ENCODE assay signal across 8 cellular contexts in the genomic region with DNA sequence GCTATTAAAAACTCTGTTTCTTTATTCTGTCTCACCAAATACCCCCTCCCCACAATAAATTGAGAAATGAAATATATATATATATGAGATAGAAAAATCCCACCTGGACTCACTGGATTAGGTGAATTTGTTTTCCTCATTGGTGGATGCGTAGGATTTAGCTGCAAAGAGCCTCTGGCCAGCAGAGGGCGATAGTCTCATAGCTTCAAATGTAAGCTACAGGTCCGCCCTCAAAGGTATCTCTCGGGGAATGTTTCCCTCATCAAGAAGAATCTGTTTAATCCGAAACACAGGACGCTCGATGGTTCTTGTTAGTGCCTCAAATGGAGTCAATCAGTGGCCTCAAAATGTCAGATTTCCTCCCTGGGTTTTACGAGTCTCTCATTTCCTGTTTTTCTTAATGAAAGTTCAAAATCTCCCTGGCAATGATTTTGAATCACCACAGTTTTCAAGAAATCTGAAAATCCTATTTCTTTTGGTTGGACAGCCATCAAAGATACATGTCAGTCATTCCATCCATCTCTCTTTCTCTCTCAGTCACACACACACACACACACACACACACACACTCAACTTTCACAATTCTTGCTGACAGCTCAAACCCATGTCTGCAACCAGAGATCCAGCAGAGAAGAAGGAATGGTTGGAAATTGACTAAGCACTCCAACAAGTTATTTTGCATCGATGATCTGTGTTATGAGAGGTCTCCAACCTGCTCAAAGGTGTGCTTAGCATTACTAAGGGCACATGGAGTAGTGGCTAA. TPM values are rescaled to one million over a fixed set of nuclear protein-coding genes. Genes with fewer than 3 reads are reported as not detected.
DNase-seq lines count a peak whose midpoint lies in the region; ATAC-seq and TF ChIP-seq lines count a peak whose summit lies in the region.

No MANE protein-coding gene starts in this region.

- H3K14ac ChIP-seq in H9 (ENCODE audit: insufficient read depth, low read length), result no peak overlapping the region

- peaks cover 6 to 11% (median 9%) of the 10 kb centered on the region in 4 donors for H3K4me1 Mint-ChIP-seq in CD4-positive, CD25-positive, alpha-beta regulatory T cell
- H3K4me1 Mint-ChIP-seq in H9, result peaks cover 17 to 20% of the 10 kb centered on the region in 2 experiments
- H3K4me1 Mint-ChIP-seq in chondrocyte (ENCODE audit: low read depth), result peaks cover 5% of the 10 kb centered on the region

- no peak overlapping the region for H2BK12ac ChIP-seq in H9 (ENCODE audit: insufficient read length, low read depth, low read length)

- H3K56ac ChIP-seq in H9 (ENCODE audit: insufficient read length, low read depth, low read length), result no peak overlapping the region

- no peaks in the 10 kb centered on the region for H3K36me3 Mint-ChIP-seq in CD4-positive, CD25-positive, alpha-beta regulatory T cell
- H3K36me3 Mint-ChIP-seq in H9 (ENCODE audit: insufficient read depth in 1 of 3, low read depth in 3 of 3), result no peaks in the 10 kb centered on the region
- H3K36me3 Mint-ChIP-seq in chondrocyte (ENCODE audit: low read depth), result no peaks in the 10 kb centered on the region

- no peaks in the 10 kb centered on the region for H3K79me1 ChIP-seq in H9 (ENCODE audit: insufficient read depth, low read depth, low read length, poor library complexity, severe bottlenecking)

- no peak overlapping the region for H4K8ac ChIP-seq in H9 (replicated peaks; ENCODE audit: insufficient read length, low read depth, low read length)

- H4K91ac ChIP-seq in H9 (ENCODE audit: insufficient read length, low read depth, low read length), result no peak overlapping the region

- H3T11ph ChIP-seq in H9 (ENCODE audit: low read length), result no peak overlapping the region

- H3K4ac ChIP-seq in H9 (ENCODE audit: low read depth, low read length), result no peak overlapping the region

- H3K18ac ChIP-seq in H9 (ENCODE audit: insufficient read length, low read depth, low read length), result no peak overlapping the region

- peak overlapping the region; percentile 13 to 64 (median 17) for H3K27ac Mint-ChIP-seq in CD4-positive, CD25-positive, alpha-beta regulatory T cell
- no peak overlapping the region for H3K27ac Mint-ChIP-seq in H9
- no peak overlapping the region for H3K27ac Mint-ChIP-seq in chondrocyte (ENCODE audit: unreplicated experiment)

- H3K4me2 ChIP-seq in H9 (ENCODE audit: insufficient read depth, insufficient read length, low read length), result no peak overlapping the region

- peaks cover 12% of the 10 kb centered on the region for H3K27me3 ChIP-seq in CD4-positive, CD25-positive, alpha-beta regulatory T cell (ENCODE audit: control insufficient read depth, insufficient read depth, low read length)
- H3K27me3 ChIP-seq in H9 (ENCODE audit: insufficient read depth, low read length), result no peaks in the 10 kb centered on the region

- H3K4me3 Mint-ChIP-seq in CD4-positive, CD25-positive, alpha-beta regulatory T cell, result peak overlapping the region in 1 of 4 donors; percentile 25
- H3K4me3 Mint-ChIP-seq in H9, result no peak overlapping the region
- H3K4me3 Mint-ChIP-seq in chondrocyte (ENCODE audit: unreplicated experiment), result no peak overlapping the region

- TF ChIP-seq CTCF in H9 (conservative IDR thresholded peaks at IDR 0.05) (peak; percentile 93), chondrocyte (IDR thresholded peaks at IDR 0.05) (peak; percentile 97), lower leg skin (IDR thresholded peaks at IDR 0.05) (no peak)

- H3K9me3 ChIP-seq in CD4-positive, CD25-positive, alpha-beta regulatory T cell (ENCODE audit: control insufficient read depth in 2 of 2, low read length in 2 of 2), result no peaks in the 10 kb centered on the region
- no peaks in the 10 kb centered on the region for H3K9me3 ChIP-seq in H9 (ENCODE audit: control insufficient read depth, low read depth, low read length)

- H3K23ac ChIP-seq in H9 (ENCODE audit: insufficient read length, low read depth, low read length), result no peak overlapping the region

- no peak overlapping the region for H2BK5ac ChIP-seq in H9 (ENCODE audit: insufficient read length, low read length)

- WGBS in H9 (ENCODE audit: extremely low coverage, insufficient read length, low lambda C conversion rate), result no CpG with 5 or more reads among the region's 9 CpGs
- WGBS in lower leg skin, 2 donors, result 9 to 12% methylated on average over 9 of the region's 9 CpGs

- H4K5ac ChIP-seq in H9 (ENCODE audit: insufficient read length, low read depth, low read length), result no peak overlapping the region

- no peak overlapping the region for H2BK120ac ChIP-seq in H9 (ENCODE audit: low read depth, low read length, poor library complexity, severe bottlenecking)

- no peak overlapping the region for H3K27ac ChIP-seq in CD4-positive, CD25-positive, alpha-beta regulatory T cell (ENCODE audit: insufficient read depth, low read length, poor library complexity, severe bottlenecking)
- H3K27ac ChIP-seq in H9 (ENCODE audit: insufficient read length, low read depth, low read length), result no peak overlapping the region

- H3K4me3 ChIP-seq in CD4-positive, CD25-positive, alpha-beta regulatory T cell (ENCODE audit: low read depth, low read length), result peak overlapping the region; percentile 68
- no peak overlapping the region for H3K4me3 ChIP-seq in lower leg skin (ENCODE audit: low read depth, poor library complexity, severe bottlenecking)

- intact Hi-C loops in lower leg skin (cut with DNase I; ENCODE audit: low total_unique reads), result loop anchor here (5.0 kb wide), 1 partner anchor 123 kb away; no protein-coding TSS in a partner anchor

- H3K79me2 ChIP-seq in H9 (ENCODE audit: insufficient read depth, low read length), result no peaks in the 10 kb centered on the region

- no peak overlapping the region for H2BK15ac ChIP-seq in H9 (ENCODE audit: low read depth, low read length)

- TF ChIP-seq POLR2A in lower leg skin (IDR thresholded peaks at IDR 0.05), result no peak

- H2BK20ac ChIP-seq in H9 (ENCODE audit: low read depth, low read length, poor library complexity, severe bottlenecking), result no peak overlapping the region

- peaks cover 32% of the 10 kb centered on the region for H3K27me3 Mint-ChIP-seq in CD4-positive, CD25-positive, alpha-beta regulatory T cell
- H3K27me3 Mint-ChIP-seq in H9 (ENCODE audit: low read depth) (peaks cover 48% of the 10 kb centered on the region), chondrocyte (ENCODE audit: low read depth) (peaks cover 69% of the 10 kb centered on the region)

- ATAC-seq in CD4-positive, CD25-positive, alpha-beta regulatory T cell (ENCODE audit: low read depth in 2 of 2), result peak; percentile 58 to 63
- no peak for ATAC-seq in GM19035 (IDR thresholded peaks at IDR 0.05; ENCODE audit: unreplicated experiment)

- no peak overlapping the region for H2AFZ ChIP-seq in H9 (ENCODE audit: low read length)

- H3K4me1 ChIP-seq in CD4-positive, CD25-positive, alpha-beta regulatory T cell (ENCODE audit: control insufficient read depth, insufficient read depth, low read length, poor library complexity, severe bottlenecking), result peaks cover 9% of the 10 kb centered on the region
- 0 out of 2 replicates have a peak, but pooled peaks cover 2% of the 10 kb centered on the region for H3K4me1 ChIP-seq in H9 (ENCODE audit: insufficient read depth, low read length)

- DNase-seq in CD4-positive, CD25-positive, alpha-beta regulatory T cell, result peak; percentile 48 to 82 (median 60)
- DNase-seq in H9 (peak; percentile 81), NCI-H2227 (lab: John Stamatoyannopoulos, UW; ENCODE audit: unreplicated experiment) (peak; percentile 88), chondrocyte (ENCODE audit: low spot score) (no peak), lower leg skin (ENCODE audit: low spot score in 2 of 2) (peak; percentile 82 to 95)
- DNase-seq in activated CD4-positive, alpha-beta T cell treated with anti-CD3 and anti-CD28 coated beads for 24 hours (ENCODE audit: low read depth in 2 of 2), result peak; percentile 65 to 75
- peak; percentile 53 to 55 (median 53) for DNase-seq in stimulated activated CD4-positive, alpha-beta T cell treated with anti-CD3 and anti-CD28 coated beads, TNF-alpha, amount 100 ng/mL, for 4 hours (ENCODE audit: low read depth in 3 of 3)

- H4K20me1 ChIP-seq in H9 (ENCODE audit: control insufficient read depth, insufficient read depth, insufficient read length), result no peaks in the 10 kb centered on the region

- no peak overlapping the region for H3K9ac ChIP-seq in H9 (ENCODE audit: extremely low read depth, insufficient read length, low read length)

- no peaks in the 10 kb centered on the region for H3K36me3 ChIP-seq in CD4-positive, CD25-positive, alpha-beta regulatory T cell (ENCODE audit: control insufficient read depth, insufficient read depth, low read length)

- no peak overlapping the region for H2AK5ac ChIP-seq in H9 (ENCODE audit: insufficient read length, low read length)

- no peaks in the 10 kb centered on the region for H3K9me3 Mint-ChIP-seq in CD4-positive, CD25-positive, alpha-beta regulatory T cell
- no peaks in the 10 kb centered on the region; a peak in 2 of 5 replicates for H3K9me3 Mint-ChIP-seq in H9
- no peaks in the 10 kb centered on the region for H3K9me3 Mint-ChIP-seq in chondrocyte (ENCODE audit: low read depth)

- H3K23me2 ChIP-seq in H9 (ENCODE audit: insufficient read length, low read depth, low read length, poor library complexity, severe bottlenecking), result no peaks in the 10 kb centered on the region

RNA-seq across cellular contexts. Expression of a gene that starts 13.9 kb away (rescaled TPM):
- total RNA-seq in CD4-positive, CD25-positive, alpha-beta regulatory T cell, result not detected
- polyA plus RNA-seq in CD4-positive, CD25-positive, alpha-beta regulatory T cell, result not detected
- 0.20 and 0.28 TPM in 2 replicates for total RNA-seq in H9 (2021)
- total RNA-seq in chondrocyte, result not detected in 3 replicates
- 1 to 10 TPM in 1 of 4 donors, not detected in 3; 1.8 TPM for total RNA-seq in lower leg skin

Comparison
In these comparisons a context has a peak if more than half of its experiments do, and no peak if none do; other contexts are left out.
1. H3K27ac Mint-ChIP-seq: peak in CD4-positive, CD25-positive, alpha-beta regulatory T cell (3 of 3); none in H9 (0 of 3) and chondrocyte (single experiment).
2. CTCF ChIP-seq: peak in H9 (single experiment) and chondrocyte (single experiment); none in lower leg skin (0 of 3).